Comparison of ENCODE assay signal across 21 cellular contexts in the genomic region with DNA sequence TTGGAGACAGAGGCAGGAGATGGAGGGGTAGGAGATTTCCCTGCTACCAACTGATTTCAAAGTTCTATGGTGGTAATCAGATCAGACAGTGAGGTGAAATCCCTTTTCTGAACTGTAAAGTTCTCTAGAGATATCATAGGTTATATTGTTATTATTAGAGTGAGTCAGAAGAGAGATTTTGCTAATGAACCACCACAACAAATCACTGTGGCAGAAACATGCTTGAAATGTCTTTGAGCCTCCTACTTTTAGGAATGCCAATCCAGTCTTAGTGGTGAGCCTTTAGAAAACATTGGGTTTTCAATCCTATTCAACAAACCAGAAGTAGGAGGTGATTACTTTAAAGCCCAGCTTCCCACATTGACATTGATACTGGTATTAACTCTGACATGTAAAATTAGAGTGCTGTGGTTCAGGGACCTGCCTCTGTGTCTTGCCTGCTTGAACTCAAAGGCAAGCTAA.
"Had no signal": no experiment of that assay in that cellular context is flagged by ENCODE, and none has a peak within 500 bp of the region (broad histone marks: within the 10 kb centered on the region; RNA-seq: fewer than 3 reads in every experiment).

No MANE protein-coding gene starts in this region.

- H3K4me1 ChIP-seq: ascending aorta, upper lobe of left lung had no signal

- H3K9me3 Mint-ChIP-seq: activated T-helper 2 cell treated with anti-CD3 and anti-CD28 coated beads, Interferon-gamma antibody, Interleukin-2, Interleukin-4, amounts not matched to agents 10 μg/mL and 5 μg/mL and 100 μg/mL, durations not matched to agents 14 hours and 24 hours and 36 hours; neural crest cell; stimulated activated effector memory CD8-positive, alpha-beta T cell treated with anti-CD3 and anti-CD28 coated beads, Interleukin-12 subunit alpha, Interleukin-12 subunit beta, amount 100 ng/mL, for 72 hours had no signal

- H3K36me3 ChIP-seq: ascending aorta, thoracic aorta, upper lobe of left lung had no signal

- DNase-seq: activated CD4-positive, alpha-beta T cell treated with anti-CD3 and anti-CD28 coated beads for 48 hours; activated CD4-positive, CD25-positive, alpha-beta regulatory T cell; activated CD8-positive, alpha-beta T cell treated with anti-CD3 and anti-CD28 coated beads for 36 hours; activated naive CD4-positive, alpha-beta T cell treated with Interleukin-2 at 50 U/mL for 16 hours; activated T-cell treated with anti-CD3 and anti-CD28 coated beads, Interleukin-2, amount 50 U/mL, for 1 hour; dorsolateral prefrontal cortex; foreskin melanocyte; mesenchymal stem cell; mucosa of descending colon; naive B cell; right cardiac atrium; stimulated activated CD4-positive, alpha-beta T cell treated with anti-CD3 and anti-CD28 coated beads, Interleukin-4, amount 100 ng/mL, for 24 hours; T-helper 1 cell; T-helper 9 cell; upper lobe of left lung had no signal

- ATAC-seq: activated CD8-positive, alpha-beta T cell treated with anti-CD3 and anti-CD28 coated beads for 36 hours; mucosa of descending colon; right cardiac atrium; stimulated activated effector memory CD8-positive, alpha-beta T cell treated with anti-CD3 and anti-CD28 coated beads, Interleukin-12 subunit alpha, Interleukin-12 subunit beta, amount 100 ng/mL, for 72 hours had no signal

- H3K4me3 Mint-ChIP-seq: activated CD8-positive, alpha-beta T cell treated with anti-CD3 and anti-CD28 coated beads for 36 hours; naive B cell; neural crest cell; stimulated activated effector memory CD8-positive, alpha-beta T cell treated with anti-CD3 and anti-CD28 coated beads, Interleukin-12 subunit alpha, Interleukin-12 subunit beta, amount 100 ng/mL, for 72 hours had no signal

- H3K27ac Mint-ChIP-seq: activated CD8-positive, alpha-beta T cell treated with anti-CD3 and anti-CD28 coated beads for 36 hours; activated T-helper 2 cell treated with anti-CD3 and anti-CD28 coated beads, Interferon-gamma antibody, Interleukin-2, Interleukin-4, amounts not matched to agents 10 μg/mL and 5 μg/mL and 100 μg/mL, durations not matched to agents 14 hours and 24 hours and 36 hours; progenitor cell of endocrine pancreas; stimulated activated effector memory CD8-positive, alpha-beta T cell treated with anti-CD3 and anti-CD28 coated beads, Interleukin-12 subunit alpha, Interleukin-12 subunit beta, amount 100 ng/mL, for 72 hours had no signal

- H3K4me3 ChIP-seq: ascending aorta, dorsolateral prefrontal cortex, mucosa of descending colon, thoracic aorta, upper lobe of left lung had no signal

- H3K27me3 Mint-ChIP-seq: progenitor cell of endocrine pancreas had no signal

- H3K27me3 ChIP-seq: ascending aorta, dorsolateral prefrontal cortex, upper lobe of left lung had no signal

- H3K36me3 Mint-ChIP-seq: naive B cell; stimulated activated effector memory CD8-positive, alpha-beta T cell treated with anti-CD3 and anti-CD28 coated beads, Interleukin-12 subunit alpha, Interleukin-12 subunit beta, amount 100 ng/mL, for 72 hours had no signal

- H3K9me3 ChIP-seq: mucosa of descending colon, upper lobe of left lung had no signal

- H3K4me1 Mint-ChIP-seq: naive B cell; stimulated activated effector memory CD8-positive, alpha-beta T cell treated with anti-CD3 and anti-CD28 coated beads, Interleukin-12 subunit alpha, Interleukin-12 subunit beta, amount 100 ng/mL, for 72 hours had no signal

- H3K27ac ChIP-seq: ascending aorta, dorsolateral prefrontal cortex, thoracic aorta, upper lobe of left lung had no signal
